2 cellular contexts compared by ENCODE assay signal in the genomic region with DNA sequence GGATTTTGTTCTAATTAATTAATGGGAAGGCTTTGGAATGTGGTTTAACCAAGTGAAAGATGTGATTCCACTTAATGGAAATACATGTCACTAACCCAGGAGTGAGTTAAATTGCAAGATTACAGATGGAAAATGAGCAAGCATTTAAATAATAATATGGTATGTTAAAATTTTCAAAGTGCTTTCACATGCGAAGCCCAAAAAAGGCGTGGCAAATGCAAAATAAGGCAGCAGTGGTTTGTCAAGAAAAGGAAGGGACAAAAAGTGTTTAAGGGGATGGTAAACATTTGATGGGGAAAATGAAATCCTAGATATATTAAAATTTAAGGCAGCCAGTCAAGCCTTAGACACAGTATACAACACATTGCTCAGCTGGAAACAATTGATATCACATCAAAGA.
TF ChIP-seq lines count a peak whose summit lies in the region.

No MANE protein-coding gene starts in this region.

TF ChIP-seq in SK-N-SH, 30 proteins besides CTCF, POLR2A, EP300 and RAD21 (continued from another document):
- TF ChIP-seq, protein P1, sequence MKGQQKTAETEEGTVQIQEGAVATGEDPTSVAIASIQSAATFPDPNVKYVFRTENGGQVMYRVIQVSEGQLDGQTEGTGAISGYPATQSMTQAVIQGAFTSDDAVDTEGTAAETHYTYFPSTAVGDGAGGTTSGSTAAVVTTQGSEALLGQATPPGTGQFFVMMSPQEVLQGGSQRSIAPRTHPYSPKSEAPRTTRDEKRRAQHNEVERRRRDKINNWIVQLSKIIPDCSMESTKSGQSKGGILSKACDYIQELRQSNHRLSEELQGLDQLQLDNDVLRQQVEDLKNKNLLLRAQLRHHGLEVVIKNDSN (IDR thresholded peaks at IDR 0.05; ENCODE audit: borderline replicate concordance, low read depth): no peak
- TF ChIP-seq TEAD4 (IDR thresholded peaks at IDR 0.05; ENCODE audit: borderline replicate concordance, insufficient read depth) (no peak), YY1 (IDR thresholded peaks at IDR 0.05; ENCODE audit: low read depth) (no peak), POLR2AphosphoS5 (IDR thresholded peaks at IDR 0.05; ENCODE audit: low read depth, low read length) (no peak), SIN3A (IDR thresholded peaks at IDR 0.05; ENCODE audit: borderline replicate concordance, low read depth, low read length) (no peak), FOXJ3 (CRISPR knock-in tag; IDR thresholded peaks at IDR 0.05) (no peak), GABPA (IDR thresholded peaks at IDR 0.05; ENCODE audit: low read depth) (no peak), MAX (IDR thresholded peaks at IDR 0.05; ENCODE audit: low read depth) (no peak), FOSL2 (IDR thresholded peaks at IDR 0.05; ENCODE audit: borderline replicate concordance, low read depth) (no peak), ELF1 (IDR thresholded peaks at IDR 0.05) (no peak), JUND (IDR thresholded peaks at IDR 0.05) (no peak), TAF1 (IDR thresholded peaks at IDR 0.05; ENCODE audit: borderline replicate concordance, low read depth, low read length) (no peak), TCF12 (IDR thresholded peaks at IDR 0.05) (no peak), MEF2A (IDR thresholded peaks at IDR 0.05; ENCODE audit: borderline replicate concordance, low read depth) (no peak), SMC3 (IDR thresholded peaks at IDR 0.05; ENCODE audit: low read depth, low read length) (no peak), FOXM1 (IDR thresholded peaks at IDR 0.05; ENCODE audit: low read depth) (no peak), RXRA (IDR thresholded peaks at IDR 0.05; ENCODE audit: borderline replicate concordance, low read depth) (no peak)

TF ChIP-seq in SK-N-SH treated with all-trans-retinoic acid at 6 μM for 48 hours, 23 proteins besides CTCF, POLR2A, EP300 and RAD21 (continued from another document):
- TF ChIP-seq, protein P2, sequence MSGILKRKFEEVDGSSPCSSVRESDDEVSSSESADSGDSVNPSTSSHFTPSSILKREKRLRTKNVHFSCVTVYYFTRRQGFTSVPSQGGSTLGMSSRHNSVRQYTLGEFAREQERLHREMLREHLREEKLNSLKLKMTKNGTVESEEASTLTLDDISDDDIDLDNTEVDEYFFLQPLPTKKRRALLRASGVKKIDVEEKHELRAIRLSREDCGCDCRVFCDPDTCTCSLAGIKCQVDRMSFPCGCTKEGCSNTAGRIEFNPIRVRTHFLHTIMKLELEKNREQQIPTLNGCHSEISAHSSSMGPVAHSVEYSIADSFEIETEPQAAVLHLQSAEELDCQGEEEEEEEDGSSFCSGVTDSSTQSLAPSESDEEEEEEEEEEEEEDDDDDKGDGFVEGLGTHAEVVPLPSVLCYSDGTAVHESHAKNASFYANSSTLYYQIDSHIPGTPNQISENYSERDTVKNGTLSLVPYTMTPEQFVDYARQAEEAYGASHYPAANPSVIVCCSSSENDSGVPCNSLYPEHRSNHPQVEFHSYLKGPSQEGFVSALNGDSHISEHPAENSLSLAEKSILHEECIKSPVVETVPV (CRISPR knock-in tag; IDR thresholded peaks at IDR 0.05): no peak
- TF ChIP-seq BACH2 (CRISPR knock-in tag; IDR thresholded peaks at IDR 0.05; ENCODE audit: borderline replicate concordance) (no peak), ZFP30 (CRISPR knock-in tag; IDR thresholded peaks at IDR 0.05) (no peak), SNAI2 (CRISPR knock-in tag; IDR thresholded peaks at IDR 0.05) (no peak), CREB5 (CRISPR knock-in tag; IDR thresholded peaks at IDR 0.05; ENCODE audit: low read depth) (no peak), OSR1 (CRISPR knock-in tag; IDR thresholded peaks at IDR 0.05) (no peak), TSHZ2 (CRISPR knock-in tag; IDR thresholded peaks at IDR 0.05) (no peak), ISL1 (CRISPR knock-in tag; IDR thresholded peaks at IDR 0.05) (no peak), ESRRG (CRISPR knock-in tag; IDR thresholded peaks at IDR 0.05) (no peak), TOX (CRISPR knock-in tag; IDR thresholded peaks at IDR 0.05; ENCODE audit: borderline replicate concordance) (no peak), ZNF8 (CRISPR knock-in tag; IDR thresholded peaks at IDR 0.05) (no peak)
